19 cellular contexts compared by ENCODE assay signal in genomic region chr5:112870976-112871375, GRCh38.
"Had no signal": no experiment of that assay in that cellular context is flagged by ENCODE, and none has a peak within 500 bp of the region (broad histone marks: within the 10 kb centered on the region; RNA-seq: fewer than 3 reads in every experiment).

No MANE protein-coding gene starts in this region.

- H3K9me3 Mint-ChIP-seq: endodermal cell; naive thymus-derived CD4-positive, alpha-beta T cell; nephron progenitor cell had no signal

- H3K27ac Mint-ChIP-seq: endodermal cell, nephron progenitor cell had no signal

- H3K27me3 Mint-ChIP-seq: naive thymus-derived CD4-positive, alpha-beta T cell had no signal

- H3K4me1 Mint-ChIP-seq: nephron progenitor cell had no signal

- H3K4me3 Mint-ChIP-seq: endodermal cell; naive thymus-derived CD4-positive, alpha-beta T cell; nephron progenitor cell had no signal

- ATAC-seq: gastrocnemius medialis; heart right ventricle; left lobe of liver; naive thymus-derived CD4-positive, alpha-beta T cell; psoas muscle; right lobe of liver had no signal

- DNase-seq: effector CD4-positive, alpha-beta T cell; endodermal cell; gastrocnemius medialis; heart right ventricle; hypothalamus; islet precursor cell; mammary epithelial cell; naive thymus-derived CD4-positive, alpha-beta T cell; nephron progenitor cell; psoas muscle; retina; right lobe of liver; stimulated activated CD4-positive, alpha-beta T cell treated with anti-CD3 and anti-CD28 coated beads, Interleukin-2, amount 100 ng/mL, for 24 hours; stimulated activated CD4-positive, alpha-beta T cell treated with anti-CD3 and anti-CD28 coated beads, Interleukin-4, amount 100 ng/mL, for 4 hours; stimulated activated naive CD4-positive, alpha-beta T cell; stomach; substantia nigra; transverse colon had no signal
